1 cellular context compared by ENCODE assay signal in the genomic region with DNA sequence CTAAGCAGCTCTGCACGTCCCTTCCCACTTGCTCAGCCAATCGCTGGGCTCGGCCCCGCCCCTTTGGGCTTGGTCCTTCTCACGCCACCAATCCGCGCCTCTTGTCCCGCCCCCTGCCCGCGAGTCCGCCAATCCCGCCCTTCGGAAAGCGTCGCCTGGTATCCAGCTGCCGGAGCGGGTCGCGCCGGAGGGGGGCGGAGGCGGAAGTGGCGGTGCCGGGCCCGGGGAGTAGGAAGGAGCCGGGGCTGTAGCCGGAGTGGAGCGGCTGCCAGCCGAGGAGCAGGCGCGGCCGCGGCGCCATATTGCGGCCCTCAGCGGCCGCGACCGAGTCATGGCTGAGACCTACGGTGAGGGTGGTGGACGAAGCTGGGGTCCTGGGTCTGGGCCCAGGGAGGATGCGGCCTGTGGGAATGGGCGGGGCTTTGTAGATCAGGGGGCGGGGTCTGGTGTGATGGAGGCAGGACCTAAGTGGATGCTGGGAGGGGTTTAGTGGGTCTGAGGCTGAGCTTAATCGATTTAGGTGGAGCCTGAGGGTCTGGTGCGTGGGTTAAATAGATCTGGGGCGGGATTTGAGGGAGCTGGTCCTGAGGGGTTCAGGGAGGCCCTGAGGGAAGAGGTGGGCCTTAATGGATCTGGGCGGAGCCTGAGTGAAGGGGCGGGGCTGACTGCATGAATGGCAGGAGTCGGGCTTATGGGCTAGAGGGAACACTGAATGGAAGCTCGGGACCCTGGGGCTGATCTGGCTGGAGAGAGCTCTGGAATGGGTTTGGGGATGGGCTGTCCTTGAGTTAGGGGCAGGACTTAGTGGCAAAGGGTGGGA.
TF ChIP-seq lines count a peak whose summit lies in the region.

A gene with protein sequence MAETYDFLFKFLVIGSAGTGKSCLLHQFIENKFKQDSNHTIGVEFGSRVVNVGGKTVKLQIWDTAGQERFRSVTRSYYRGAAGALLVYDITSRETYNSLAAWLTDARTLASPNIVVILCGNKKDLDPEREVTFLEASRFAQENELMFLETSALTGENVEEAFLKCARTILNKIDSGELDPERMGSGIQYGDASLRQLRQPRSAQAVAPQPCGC (plus strand): TSS at position 203 of the 820 bp plus-strand sequence. CDS start 129 bp downstream, at position 332.

TF ChIP-seq in GM12878, 131 proteins besides CTCF, POLR2A, EP300 and RAD21 (continued from another document and continues in another):
- no peak for TF ChIP-seq SMAD1 (IDR thresholded peaks at IDR 0.05; ENCODE audit: low read depth, partially characterized antibody)
- TF ChIP-seq, protein P1, sequence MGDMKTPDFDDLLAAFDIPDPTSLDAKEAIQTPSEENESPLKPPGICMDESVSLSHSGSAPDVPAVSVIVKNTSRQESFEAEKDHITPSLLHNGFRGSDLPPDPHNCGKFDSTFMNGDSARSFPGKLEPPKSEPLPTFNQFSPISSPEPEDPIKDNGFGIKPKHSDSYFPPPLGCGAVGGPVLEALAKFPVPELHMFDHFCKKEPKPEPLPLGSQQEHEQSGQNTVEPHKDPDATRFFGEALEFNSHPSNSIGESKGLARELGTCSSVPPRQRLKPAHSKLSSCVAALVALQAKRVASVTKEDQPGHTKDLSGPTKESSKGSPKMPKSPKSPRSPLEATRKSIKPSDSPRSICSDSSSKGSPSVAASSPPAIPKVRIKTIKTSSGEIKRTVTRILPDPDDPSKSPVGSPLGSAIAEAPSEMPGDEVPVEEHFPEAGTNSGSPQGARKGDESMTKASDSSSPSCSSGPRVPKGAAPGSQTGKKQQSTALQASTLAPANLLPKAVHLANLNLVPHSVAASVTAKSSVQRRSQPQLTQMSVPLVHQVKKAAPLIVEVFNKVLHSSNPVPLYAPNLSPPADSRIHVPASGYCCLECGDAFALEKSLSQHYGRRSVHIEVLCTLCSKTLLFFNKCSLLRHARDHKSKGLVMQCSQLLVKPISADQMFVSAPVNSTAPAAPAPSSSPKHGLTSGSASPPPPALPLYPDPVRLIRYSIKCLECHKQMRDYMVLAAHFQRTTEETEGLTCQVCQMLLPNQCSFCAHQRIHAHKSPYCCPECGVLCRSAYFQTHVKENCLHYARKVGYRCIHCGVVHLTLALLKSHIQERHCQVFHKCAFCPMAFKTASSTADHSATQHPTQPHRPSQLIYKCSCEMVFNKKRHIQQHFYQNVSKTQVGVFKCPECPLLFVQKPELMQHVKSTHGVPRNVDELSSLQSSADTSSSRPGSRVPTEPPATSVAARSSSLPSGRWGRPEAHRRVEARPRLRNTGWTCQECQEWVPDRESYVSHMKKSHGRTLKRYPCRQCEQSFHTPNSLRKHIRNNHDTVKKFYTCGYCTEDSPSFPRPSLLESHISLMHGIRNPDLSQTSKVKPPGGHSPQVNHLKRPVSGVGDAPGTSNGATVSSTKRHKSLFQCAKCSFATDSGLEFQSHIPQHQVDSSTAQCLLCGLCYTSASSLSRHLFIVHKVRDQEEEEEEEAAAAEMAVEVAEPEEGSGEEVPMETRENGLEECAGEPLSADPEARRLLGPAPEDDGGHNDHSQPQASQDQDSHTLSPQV (IDR thresholded peaks at IDR 0.05), result no peak
- no peak for TF ChIP-seq NR2F1 (conservative IDR thresholded peaks at IDR 0.05)
- TF ChIP-seq, protein P2, sequence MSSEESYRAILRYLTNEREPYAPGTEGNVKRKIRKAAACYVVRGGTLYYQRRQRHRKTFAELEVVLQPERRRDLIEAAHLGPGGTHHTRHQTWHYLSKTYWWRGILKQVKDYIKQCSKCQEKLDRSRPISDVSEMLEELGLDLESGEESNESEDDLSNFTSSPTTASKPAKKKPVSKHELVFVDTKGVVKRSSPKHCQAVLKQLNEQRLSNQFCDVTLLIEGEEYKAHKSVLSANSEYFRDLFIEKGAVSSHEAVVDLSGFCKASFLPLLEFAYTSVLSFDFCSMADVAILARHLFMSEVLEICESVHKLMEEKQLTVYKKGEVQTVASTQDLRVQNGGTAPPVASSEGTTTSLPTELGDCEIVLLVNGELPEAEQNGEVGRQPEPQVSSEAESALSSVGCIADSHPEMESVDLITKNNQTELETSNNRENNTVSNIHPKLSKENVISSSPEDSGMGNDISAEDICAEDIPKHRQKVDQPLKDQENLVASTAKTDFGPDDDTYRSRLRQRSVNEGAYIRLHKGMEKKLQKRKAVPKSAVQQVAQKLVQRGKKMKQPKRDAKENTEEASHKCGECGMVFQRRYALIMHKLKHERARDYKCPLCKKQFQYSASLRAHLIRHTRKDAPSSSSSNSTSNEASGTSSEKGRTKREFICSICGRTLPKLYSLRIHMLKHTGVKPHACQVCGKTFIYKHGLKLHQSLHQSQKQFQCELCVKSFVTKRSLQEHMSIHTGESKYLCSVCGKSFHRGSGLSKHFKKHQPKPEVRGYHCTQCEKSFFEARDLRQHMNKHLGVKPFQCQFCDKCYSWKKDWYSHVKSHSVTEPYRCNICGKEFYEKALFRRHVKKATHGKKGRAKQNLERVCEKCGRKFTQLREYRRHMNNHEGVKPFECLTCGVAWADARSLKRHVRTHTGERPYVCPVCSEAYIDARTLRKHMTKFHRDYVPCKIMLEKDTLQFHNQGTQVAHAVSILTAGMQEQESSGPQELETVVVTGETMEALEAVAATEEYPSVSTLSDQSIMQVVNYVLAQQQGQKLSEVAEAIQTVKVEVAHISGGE (CRISPR knock-in tag; IDR thresholded peaks at IDR 0.05), result no peak
- TF ChIP-seq SUPT20H (IDR thresholded peaks at IDR 0.05; ENCODE audit: borderline replicate concordance, control insufficient read depth, low read depth, low read length), result no peak
- TF ChIP-seq MEF2A (IDR thresholded peaks at IDR 0.05; ENCODE audit: insufficient read depth, low read depth, low read length), result 0 out of 2 replicates have a peak, but pooled peaks have one; percentile 23
- TF ChIP-seq WRNIP1 (IDR thresholded peaks at IDR 0.05; ENCODE audit: borderline replicate concordance, low read depth, low read length), result no peak
- no peak for TF ChIP-seq HDAC2 (IDR thresholded peaks at IDR 0.05)
- TF ChIP-seq, protein P3, sequence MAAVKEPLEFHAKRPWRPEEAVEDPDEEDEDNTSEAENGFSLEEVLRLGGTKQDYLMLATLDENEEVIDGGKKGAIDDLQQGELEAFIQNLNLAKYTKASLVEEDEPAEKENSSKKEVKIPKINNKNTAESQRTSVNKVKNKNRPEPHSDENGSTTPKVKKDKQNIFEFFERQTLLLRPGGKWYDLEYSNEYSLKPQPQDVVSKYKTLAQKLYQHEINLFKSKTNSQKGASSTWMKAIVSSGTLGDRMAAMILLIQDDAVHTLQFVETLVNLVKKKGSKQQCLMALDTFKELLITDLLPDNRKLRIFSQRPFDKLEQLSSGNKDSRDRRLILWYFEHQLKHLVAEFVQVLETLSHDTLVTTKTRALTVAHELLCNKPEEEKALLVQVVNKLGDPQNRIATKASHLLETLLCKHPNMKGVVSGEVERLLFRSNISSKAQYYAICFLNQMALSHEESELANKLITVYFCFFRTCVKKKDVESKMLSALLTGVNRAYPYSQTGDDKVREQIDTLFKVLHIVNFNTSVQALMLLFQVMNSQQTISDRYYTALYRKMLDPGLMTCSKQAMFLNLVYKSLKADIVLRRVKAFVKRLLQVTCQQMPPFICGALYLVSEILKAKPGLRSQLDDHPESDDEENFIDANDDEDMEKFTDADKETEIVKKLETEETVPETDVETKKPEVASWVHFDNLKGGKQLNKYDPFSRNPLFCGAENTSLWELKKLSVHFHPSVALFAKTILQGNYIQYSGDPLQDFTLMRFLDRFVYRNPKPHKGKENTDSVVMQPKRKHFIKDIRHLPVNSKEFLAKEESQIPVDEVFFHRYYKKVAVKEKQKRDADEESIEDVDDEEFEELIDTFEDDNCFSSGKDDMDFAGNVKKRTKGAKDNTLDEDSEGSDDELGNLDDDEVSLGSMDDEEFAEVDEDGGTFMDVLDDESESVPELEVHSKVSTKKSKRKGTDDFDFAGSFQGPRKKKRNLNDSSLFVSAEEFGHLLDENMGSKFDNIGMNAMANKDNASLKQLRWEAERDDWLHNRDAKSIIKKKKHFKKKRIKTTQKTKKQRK (IDR thresholded peaks at IDR 0.05; ENCODE audit: low read depth, low read length), result peak; percentile 83
- no peak for TF ChIP-seq ATF7 (IDR thresholded peaks at IDR 0.05; ENCODE audit: low read depth)
- no peak for TF ChIP-seq SRF (IDR thresholded peaks at IDR 0.05; ENCODE audit: low read depth in 2 of 2, low read length in 2 of 2)
- peak; percentile 7; the same call in 1 of the 2 replicates for TF ChIP-seq CREM (IDR thresholded peaks at IDR 0.05; ENCODE audit: low read depth)
- TF ChIP-seq, protein P4, sequence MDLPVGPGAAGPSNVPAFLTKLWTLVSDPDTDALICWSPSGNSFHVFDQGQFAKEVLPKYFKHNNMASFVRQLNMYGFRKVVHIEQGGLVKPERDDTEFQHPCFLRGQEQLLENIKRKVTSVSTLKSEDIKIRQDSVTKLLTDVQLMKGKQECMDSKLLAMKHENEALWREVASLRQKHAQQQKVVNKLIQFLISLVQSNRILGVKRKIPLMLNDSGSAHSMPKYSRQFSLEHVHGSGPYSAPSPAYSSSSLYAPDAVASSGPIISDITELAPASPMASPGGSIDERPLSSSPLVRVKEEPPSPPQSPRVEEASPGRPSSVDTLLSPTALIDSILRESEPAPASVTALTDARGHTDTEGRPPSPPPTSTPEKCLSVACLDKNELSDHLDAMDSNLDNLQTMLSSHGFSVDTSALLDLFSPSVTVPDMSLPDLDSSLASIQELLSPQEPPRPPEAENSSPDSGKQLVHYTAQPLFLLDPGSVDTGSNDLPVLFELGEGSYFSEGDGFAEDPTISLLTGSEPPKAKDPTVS (IDR thresholded peaks at IDR 0.05; ENCODE audit: low read depth, low read length), result 0 out of 2 replicates have a peak, but pooled peaks have one; percentile 17
- TF ChIP-seq NRF1 (conservative IDR thresholded peaks at IDR 0.05; ENCODE audit: low read depth, low read length), result no peak
- TF ChIP-seq, protein P5, sequence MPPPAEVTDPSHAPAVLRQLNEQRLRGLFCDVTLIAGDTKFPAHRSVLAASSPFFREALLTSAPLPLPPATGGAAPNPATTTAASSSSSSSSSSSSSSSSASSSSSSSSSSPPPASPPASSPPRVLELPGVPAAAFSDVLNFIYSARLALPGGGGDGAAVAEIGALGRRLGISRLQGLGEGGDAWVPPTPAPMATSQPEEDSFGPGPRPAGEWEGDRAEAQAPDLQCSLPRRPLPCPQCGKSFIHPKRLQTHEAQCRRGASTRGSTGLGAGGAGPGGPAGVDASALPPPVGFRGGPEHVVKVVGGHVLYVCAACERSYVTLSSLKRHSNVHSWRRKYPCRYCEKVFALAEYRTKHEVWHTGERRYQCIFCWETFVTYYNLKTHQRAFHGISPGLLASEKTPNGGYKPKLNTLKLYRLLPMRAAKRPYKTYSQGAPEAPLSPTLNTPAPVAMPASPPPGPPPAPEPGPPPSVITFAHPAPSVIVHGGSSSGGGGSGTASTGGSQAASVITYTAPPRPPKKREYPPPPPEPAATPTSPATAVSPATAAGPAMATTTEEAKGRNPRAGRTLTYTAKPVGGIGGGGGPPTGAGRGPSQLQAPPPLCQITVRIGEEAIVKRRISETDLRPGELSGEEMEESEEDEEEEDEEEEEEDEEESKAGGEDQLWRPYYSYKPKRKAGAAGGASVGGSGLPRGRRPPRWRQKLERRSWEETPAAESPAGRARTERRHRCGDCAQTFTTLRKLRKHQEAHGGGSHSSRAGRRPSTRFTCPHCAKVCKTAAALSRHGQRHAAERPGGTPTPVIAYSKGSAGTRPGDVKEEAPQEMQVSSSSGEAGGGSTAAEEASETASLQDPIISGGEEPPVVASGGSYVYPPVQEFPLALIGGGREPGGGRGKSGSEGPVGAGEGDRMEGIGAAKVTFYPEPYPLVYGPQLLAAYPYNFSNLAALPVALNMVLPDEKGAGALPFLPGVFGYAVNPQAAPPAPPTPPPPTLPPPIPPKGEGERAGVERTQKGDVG (CRISPR knock-in tag; IDR thresholded peaks at IDR 0.05), result no peak
- peak; percentile 96 for TF ChIP-seq CHD2 (IDR thresholded peaks at IDR 0.05; ENCODE audit: borderline replicate concordance, low read depth, low read length)
- TF ChIP-seq POLR2AphosphoS5 (IDR thresholded peaks at IDR 0.05; ENCODE audit: low read length), result no peak
- TF ChIP-seq, protein P6, sequence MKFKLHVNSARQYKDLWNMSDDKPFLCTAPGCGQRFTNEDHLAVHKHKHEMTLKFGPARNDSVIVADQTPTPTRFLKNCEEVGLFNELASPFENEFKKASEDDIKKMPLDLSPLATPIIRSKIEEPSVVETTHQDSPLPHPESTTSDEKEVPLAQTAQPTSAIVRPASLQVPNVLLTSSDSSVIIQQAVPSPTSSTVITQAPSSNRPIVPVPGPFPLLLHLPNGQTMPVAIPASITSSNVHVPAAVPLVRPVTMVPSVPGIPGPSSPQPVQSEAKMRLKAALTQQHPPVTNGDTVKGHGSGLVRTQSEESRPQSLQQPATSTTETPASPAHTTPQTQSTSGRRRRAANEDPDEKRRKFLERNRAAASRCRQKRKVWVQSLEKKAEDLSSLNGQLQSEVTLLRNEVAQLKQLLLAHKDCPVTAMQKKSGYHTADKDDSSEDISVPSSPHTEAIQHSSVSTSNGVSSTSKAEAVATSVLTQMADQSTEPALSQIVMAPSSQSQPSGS (IDR thresholded peaks at IDR 0.05; ENCODE audit: low read length), result no peak
- TF ChIP-seq, protein P7, sequence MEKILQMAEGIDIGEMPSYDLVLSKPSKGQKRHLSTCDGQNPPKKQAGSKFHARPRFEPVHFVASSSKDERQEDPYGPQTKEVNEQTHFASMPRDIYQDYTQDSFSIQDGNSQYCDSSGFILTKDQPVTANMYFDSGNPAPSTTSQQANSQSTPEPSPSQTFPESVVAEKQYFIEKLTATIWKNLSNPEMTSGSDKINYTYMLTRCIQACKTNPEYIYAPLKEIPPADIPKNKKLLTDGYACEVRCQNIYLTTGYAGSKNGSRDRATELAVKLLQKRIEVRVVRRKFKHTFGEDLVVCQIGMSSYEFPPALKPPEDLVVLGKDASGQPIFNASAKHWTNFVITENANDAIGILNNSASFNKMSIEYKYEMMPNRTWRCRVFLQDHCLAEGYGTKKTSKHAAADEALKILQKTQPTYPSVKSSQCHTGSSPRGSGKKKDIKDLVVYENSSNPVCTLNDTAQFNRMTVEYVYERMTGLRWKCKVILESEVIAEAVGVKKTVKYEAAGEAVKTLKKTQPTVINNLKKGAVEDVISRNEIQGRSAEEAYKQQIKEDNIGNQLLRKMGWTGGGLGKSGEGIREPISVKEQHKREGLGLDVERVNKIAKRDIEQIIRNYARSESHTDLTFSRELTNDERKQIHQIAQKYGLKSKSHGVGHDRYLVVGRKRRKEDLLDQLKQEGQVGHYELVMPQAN (conservative IDR thresholded peaks at IDR 0.05), result peak; percentile 68
- TF ChIP-seq SREBF2 (IDR thresholded peaks at IDR 0.05; ENCODE audit: low read length), result peak; percentile 49; the same call in 1 of the 2 replicates
- 0 out of 2 replicates have a peak, but pooled peaks have one; percentile 3 for TF ChIP-seq BRCA1 (IDR thresholded peaks at IDR 0.05; ENCODE audit: low read depth, low read length)
